23 cellular contexts compared by ENCODE assay signal in the genomic region with DNA sequence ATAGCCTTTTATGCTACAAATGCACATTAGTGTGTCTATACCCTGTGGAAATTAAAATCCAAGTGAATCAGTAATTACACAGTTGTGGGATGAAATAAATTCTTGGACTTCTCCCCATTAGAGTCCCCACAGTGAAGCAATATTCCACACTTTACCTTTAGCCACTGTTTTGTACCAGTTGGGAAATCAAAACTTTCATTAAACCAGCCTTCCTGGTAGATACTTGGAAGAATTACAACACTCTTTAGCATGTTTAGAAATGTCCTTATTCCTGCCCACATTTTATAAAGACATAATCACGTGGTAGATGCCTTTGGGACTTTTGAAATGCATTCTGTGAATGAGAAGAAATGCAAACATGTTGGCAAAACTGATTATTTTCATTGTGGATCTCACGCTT.
"Had no signal": no experiment of that assay in that cellular context is flagged by ENCODE, and none has a peak within 500 bp of the region (broad histone marks: within the 10 kb centered on the region; RNA-seq: fewer than 3 reads in every experiment).

No MANE protein-coding gene starts in this region.

- H3K4me2 ChIP-seq: hepatocyte, smooth muscle cell had no signal

- H3K36me3 Mint-ChIP-seq: activated naive CD4-positive, alpha-beta T cell treated with anti-CD3 and anti-CD28 coated beads, Interleukin-2, amount 50 U/mL, for 24 hours; immature natural killer cell; naive B cell; stimulated activated memory B cell treated with anti-CD40 and anti-IgM and Interleukin-4, amounts not matched to agents 10 μg/mL and 1 μg/mL and 100 μg/mL, for 72 hours had no signal

- ATAC-seq: left lobe of liver; right lobe of liver; stimulated activated memory B cell treated with anti-CD40 and anti-IgM and Interleukin-4, amounts not matched to agents 10 μg/mL and 1 μg/mL and 100 μg/mL, for 72 hours had no signal

- DNase-seq: activated CD4-positive, alpha-beta T cell treated with anti-CD3 and anti-CD28 coated beads for 1 hour; activated gamma-delta T cell treated with Interleukin-2 at 50 U/mL for 16 hours; activated T-cell treated with anti-CD3 and anti-CD28 coated beads, Interleukin-2, amount 50 U/mL, for 1 hour; brain microvascular endothelial cell; endodermal cell; glutamatergic neuron; immature natural killer cell; naive B cell; posterior cingulate gyrus; right lobe of liver; stimulated activated CD4-positive, alpha-beta T cell treated with anti-CD3 and anti-CD28 coated beads, Interleukin-15, amount 100 ng/mL, for 24 hours; stomach; trophoblast cell had no signal

- H3K4me3 ChIP-seq: ascending aorta, hepatocyte, lung, right lobe of liver, smooth muscle cell, stomach, vagina had no signal

- H3K27ac ChIP-seq: ascending aorta, brain microvascular endothelial cell, epithelial cell of prostate, hepatocyte, right lobe of liver, stomach, vagina had no signal

- H3K4me3 Mint-ChIP-seq: activated naive CD4-positive, alpha-beta T cell treated with anti-CD3 and anti-CD28 coated beads, Interleukin-2, amount 50 U/mL, for 24 hours; central memory CD8-positive, alpha-beta T cell; endodermal cell; immature natural killer cell; naive B cell; stimulated activated memory B cell treated with anti-CD40 and anti-IgM and Interleukin-4, amounts not matched to agents 10 μg/mL and 1 μg/mL and 100 μg/mL, for 72 hours had no signal

- H2AFZ ChIP-seq: hepatocyte had no signal

- H3K36me3 ChIP-seq: ascending aorta, brain microvascular endothelial cell, right lobe of liver, stomach, vagina had no signal

- H3K27ac Mint-ChIP-seq: activated naive CD4-positive, alpha-beta T cell treated with anti-CD3 and anti-CD28 coated beads, Interleukin-2, amount 50 U/mL, for 24 hours; endodermal cell; immature natural killer cell; naive B cell; stimulated activated memory B cell treated with anti-CD40 and anti-IgM and Interleukin-4, amounts not matched to agents 10 μg/mL and 1 μg/mL and 100 μg/mL, for 72 hours had no signal

- H3K9me3 ChIP-seq: ascending aorta, right lobe of liver, stomach, vagina had no signal

- H3K4me1 ChIP-seq: ascending aorta, right lobe of liver, vagina had no signal

- H3K79me2 ChIP-seq: hepatocyte had no signal

- H3K27me3 ChIP-seq: ascending aorta, brain microvascular endothelial cell, hepatocyte, right lobe of liver, stomach, vagina had no signal

- H3K9me3 Mint-ChIP-seq: activated naive CD4-positive, alpha-beta T cell treated with anti-CD3 and anti-CD28 coated beads, Interleukin-2, amount 50 U/mL, for 24 hours; central memory CD8-positive, alpha-beta T cell; endodermal cell; immature natural killer cell; stimulated activated memory B cell treated with anti-CD40 and anti-IgM and Interleukin-4, amounts not matched to agents 10 μg/mL and 1 μg/mL and 100 μg/mL, for 72 hours had no signal

- H3K4me1 Mint-ChIP-seq: activated naive CD4-positive, alpha-beta T cell treated with anti-CD3 and anti-CD28 coated beads, Interleukin-2, amount 50 U/mL, for 24 hours; central memory CD8-positive, alpha-beta T cell; immature natural killer cell; naive B cell; stimulated activated memory B cell treated with anti-CD40 and anti-IgM and Interleukin-4, amounts not matched to agents 10 μg/mL and 1 μg/mL and 100 μg/mL, for 72 hours had no signal
